In genomic region chr22:44360686-44361381, GRCh38 we compare ENCODE assay signal across 11 cellular contexts. TPM values are rescaled to one million over a fixed set of nuclear protein-coding genes. Genes with fewer than 3 reads are reported as not detected.
DNase-seq lines count a peak whose midpoint lies in the region; ATAC-seq and TF ChIP-seq lines count a peak whose summit lies in the region.
"Had no signal": no experiment of that assay in that cellular context is flagged by ENCODE, and none has a peak within 500 bp of the region (broad histone marks: within the 10 kb centered on the region; RNA-seq: fewer than 3 reads in every experiment).

No MANE protein-coding gene starts in this region.

- H3K9me2 ChIP-seq in GM23338 (ENCODE audit: insufficient read depth) = no peaks in the 10 kb centered on the region

- H3K4me3 ChIP-seq in GM23338 = no peak overlapping the region
- H3K4me3 ChIP-seq in ascending aorta = peak overlapping the region in 1 of 2 donors; percentile 14
- no peak overlapping the region for H3K4me3 ChIP-seq in heart left ventricle
- H3K4me3 ChIP-seq in skeletal muscle tissue (ENCODE audit: low read length in 3 of 3) = peak overlapping the region; percentile 52 to 64 (median 56)
- H3K4me3 ChIP-seq: dorsolateral prefrontal cortex had no signal

- DNase-seq in GM23338 (ENCODE audit: low spot score) (peak; percentile 50), ascending aorta (ENCODE audit: low spot score in 2 of 2) (peak in 1 of 2 donors; percentile 96), heart left ventricle (peak in 3 of 5 donors; percentile 65 to 77 (median 66)), HuH-7 (ENCODE audit: low spot score) (no peak), SIG-M5 treated with dmso at 0.1 percent for 504 hours (lab: John Stamatoyannopoulos, UW; ENCODE audit: unreplicated experiment) (no peak)
- DNase-seq: activated CD4-positive, alpha-beta T cell treated with anti-CD3 and anti-CD28 coated beads for 4 hours had no signal

- H3K9me3 ChIP-seq in ascending aorta (no peaks in the 10 kb centered on the region), heart left ventricle (no peaks in the 10 kb centered on the region), skeletal muscle tissue (ENCODE audit: control insufficient read depth in 3 of 3, low read length in 3 of 3) (no peaks in the 10 kb centered on the region)
- H3K9me3 ChIP-seq: neutrophil had no signal

- no peak overlapping the region for H3K27ac Mint-ChIP-seq in GM23338

- H3K79me2 ChIP-seq in GM23338 (replicated peaks; ENCODE audit: insufficient read depth) = no peaks in the 10 kb centered on the region

- ATAC-seq in GM23338 = peak; percentile 43
- peak; percentile 27 to 59 (median 33) for ATAC-seq in heart left ventricle
- no peak for ATAC-seq in GM21381 (IDR thresholded peaks at IDR 0.05; ENCODE audit: unreplicated experiment)
- no peak for ATAC-seq in GM18867 (IDR thresholded peaks at IDR 0.05; ENCODE audit: unreplicated experiment)

- H3K4me1 ChIP-seq in GM23338 (ENCODE audit: insufficient read depth) (peaks cover 9% of the 10 kb centered on the region; the same call in 1 of the 2 replicates), ascending aorta (peaks cover 22 to 60% of the 10 kb centered on the region in 2 donors), heart left ventricle (peaks cover 0 to 58% (median 29%) of the 10 kb centered on the region in 12 donors), skeletal muscle tissue (ENCODE audit: control insufficient read depth in 3 of 3, insufficient read depth in 3 of 3, low read length in 3 of 3) (peaks cover 40 to 57% (median 56%) of the 10 kb centered on the region in 3 donors)

- no peaks in the 10 kb centered on the region for H3F3A ChIP-seq in GM23338 (replicated peaks; ENCODE audit: low read depth)

- no peaks in the 10 kb centered on the region for H3K9me3 Mint-ChIP-seq in GM23338

- H2AFZ ChIP-seq in GM23338 = no peak overlapping the region

- H3K36me3 Mint-ChIP-seq in GM23338 (ENCODE audit: low read depth) = no peaks in the 10 kb centered on the region

- H4K20me1 ChIP-seq in GM23338 (replicated peaks; ENCODE audit: insufficient read depth) = no peaks in the 10 kb centered on the region

- no peak overlapping the region for H3K4me2 ChIP-seq in GM23338

- peaks cover 17% of the 10 kb centered on the region for H3K4me1 Mint-ChIP-seq in GM23338

- H3K4me3 Mint-ChIP-seq in GM23338 = no peak overlapping the region

- peaks cover 11% of the 10 kb centered on the region for H3K27me3 Mint-ChIP-seq in GM23338 (ENCODE audit: insufficient read depth, low read depth, poor library complexity)

- peak overlapping the region; percentile 61 to 78 (median 62) for H3K9ac ChIP-seq in skeletal muscle tissue (ENCODE audit: low read depth in 1 of 3, low read length in 3 of 3)

- H3K27ac ChIP-seq in GM23338 (ENCODE audit: low read depth) = no peak overlapping the region
- peak overlapping the region; percentile 78 to 89 for H3K27ac ChIP-seq in ascending aorta
- peak overlapping the region in 9 of 12 donors; percentile 4 to 86 (median 54) for H3K27ac ChIP-seq in heart left ventricle
- peak overlapping the region; percentile 80 for H3K27ac ChIP-seq in skeletal muscle tissue (ENCODE audit: low read depth, low read length)
- H3K27ac ChIP-seq: dorsolateral prefrontal cortex, neutrophil had no signal

- TF ChIP-seq CTCF in GM23338 (conservative IDR thresholded peaks at IDR 0.05; ENCODE audit: low read depth in 2 of 2) (no peak), ascending aorta (IDR thresholded peaks at IDR 0.05) (peak in 2 of 3 experiments; percentile 48 to 50), heart left ventricle (IDR thresholded peaks at IDR 0.05) (peak in 5 of 12 donors; percentile 12 to 35 (median 16))

- intact Hi-C loops in ascending aorta (cut with DNase I) = loop anchor here (2.0 to 10.0 kb wide), 3 partner anchors 136 to 974 kb away; partner anchors contain the start of gene EFCAB6
- intact Hi-C loops in heart left ventricle (cut with DNase I) = loop anchor here in 1 of 10 donors (5.0 kb wide), 1 partner anchor 136 kb away; the partner anchor contains the start of gene RTL6

- no peak for TF ChIP-seq POLR2A in heart left ventricle (IDR thresholded peaks at IDR 0.05)

- 64 to 82% (median 70%) methylated on average over 17 to 25 of the region's 25 CpGs for WGBS in heart left ventricle, 4 donors

- no peaks in the 10 kb centered on the region for H3K27me3 ChIP-seq in GM23338 (ENCODE audit: insufficient read depth)
- H3K27me3 ChIP-seq in ascending aorta = no peaks in the 10 kb centered on the region
- H3K27me3 ChIP-seq in heart left ventricle = peaks cover 0 to 2% (median 0%) of the 10 kb centered on the region in 9 donors
- peaks cover 0 to 7% (median 3%) of the 10 kb centered on the region in 3 donors for H3K27me3 ChIP-seq in skeletal muscle tissue (ENCODE audit: control insufficient read depth in 3 of 3, insufficient read depth in 3 of 3, low read length in 3 of 3)

- H3K36me3 ChIP-seq in GM23338 (ENCODE audit: insufficient read depth) = no peaks in the 10 kb centered on the region
- H3K36me3 ChIP-seq in ascending aorta = no peaks in the 10 kb centered on the region
- no peaks in the 10 kb centered on the region for H3K36me3 ChIP-seq in heart left ventricle
- H3K36me3 ChIP-seq in skeletal muscle tissue (ENCODE audit: control insufficient read depth in 3 of 3, insufficient read depth in 3 of 3, low read length in 3 of 3) = no peaks in the 10 kb centered on the region
- H3K36me3 ChIP-seq: neutrophil had no signal

TF ChIP-seq in GM23338, 12 proteins besides CTCF, POLR2A, EP300 and RAD21:
- TF ChIP-seq NANOG (IDR thresholded peaks at IDR 0.05; ENCODE audit: borderline replicate concordance) (no peak), EZH2phosphoT487 (IDR thresholded peaks at IDR 0.05; ENCODE audit: unreplicated experiment) (no peak), ZNF331 (CRISPR knock-in tag; IDR thresholded peaks at IDR 0.05; ENCODE audit: low read depth) (no peak)

RNA-seq across cellular contexts. Expression of gene SHISAL1, which starts 48.1 kb away (rescaled TPM):
- total RNA-seq in GM23338 (2014; rRNA removed; shearing (Covaris generic)) = 3.4 and 4.3 TPM in 2 replicates
- 0.64 and 0.71 TPM in 2 replicates for polyA plus RNA-seq in GM23338 (2016; fragmentation: Nextera tagmentation; extraction: Ambion mirVana)
- 1.6 TPM for total RNA-seq in ascending aorta
- total RNA-seq in heart left ventricle = 1 to 10 TPM in 4 of 9 donors, under 1 TPM in 5; 0.32 to 1.5 (median 0.85) TPM
- under 1 TPM; 0.65 to 0.93 TPM for polyA plus RNA-seq in heart left ventricle
- 7.3 TPM for total RNA-seq in skeletal muscle tissue

Comparison
In these comparisons a context has a peak if more than half of its experiments do, and no peak if none do; other contexts are left out.
1. ATAC-seq: peak in GM23338 (single experiment) and heart left ventricle (4 of 4); none in GM21381 (single experiment) and GM18867 (single experiment).
2. DNase-seq: peak in GM23338 (single experiment) and heart left ventricle (3 of 5); none in HuH-7 (single experiment) and SIG-M5 treated with dmso at 0.1 percent for 504 hours (single experiment).
3. H3K4me3 ChIP-seq: peak in skeletal muscle tissue (3 of 3); none in GM23338 (single experiment) and heart left ventricle (0 of 12).
4. CTCF ChIP-seq: peak in ascending aorta (2 of 3); none in GM23338 (0 of 2).